8 cellular contexts compared by ENCODE assay signal in the genomic region with DNA sequence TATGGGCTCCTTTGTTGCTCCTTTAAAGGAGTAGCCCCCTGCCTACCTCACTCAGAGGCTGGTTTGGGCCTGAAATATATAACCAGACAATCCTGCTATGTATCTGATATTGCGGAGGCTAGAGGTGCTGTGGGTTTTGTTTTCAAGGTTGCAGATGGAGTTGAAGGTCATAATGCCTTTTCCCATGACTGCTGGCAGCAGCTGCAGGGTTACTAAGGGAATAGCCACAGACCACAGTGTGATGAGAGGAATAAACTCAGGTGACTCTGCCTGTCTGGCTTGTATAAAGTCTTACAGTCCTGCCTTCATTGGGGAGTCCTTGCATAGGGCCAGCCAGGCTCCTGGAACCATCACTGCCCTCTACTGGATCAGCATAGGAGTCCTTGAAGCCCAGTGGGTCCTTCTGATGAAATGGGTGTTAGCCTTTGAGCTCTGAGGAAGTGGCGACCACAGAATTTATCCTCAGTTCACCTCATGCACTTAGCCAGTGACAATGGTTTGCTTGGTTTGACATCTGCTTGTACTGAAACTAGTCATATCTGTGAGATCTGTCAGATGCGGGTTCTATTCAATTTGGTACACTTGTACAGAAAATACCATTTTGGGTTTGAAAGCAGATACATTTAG.
DNase-seq lines count a peak whose midpoint lies in the region; ATAC-seq and FAIRE-seq lines count a peak whose summit lies in the region.

No MANE protein-coding gene starts in this region.

- no peak for FAIRE-seq in urothelium cell line (lab: Jason Lieb, UNC)

- H3K9me3 Mint-ChIP-seq in T-helper 2 cell treated with Interferon-gamma antibody and Interleukin-4, amounts not matched to agents 5 μg/mL and 100 μg/mL, for 36 hours, result peaks cover 14% of the 10 kb centered on the region
- H3K9me3 Mint-ChIP-seq in dendritic cell treated with granulocyte-macrophage colony-stimulating factor and Interleukin-4, amounts not matched to agents 40 ng/mL and 50 ng/mL, for 4 days, result no peaks in the 10 kb centered on the region
- no peaks in the 10 kb centered on the region for H3K9me3 Mint-ChIP-seq in memory B cell

- ATAC-seq in GM21717 (IDR thresholded peaks at IDR 0.05; ENCODE audit: unreplicated experiment) (peak; percentile 96), memory B cell (ENCODE audit: low read depth) (peak; percentile 85)

- peaks cover 50% of the 10 kb centered on the region for H3K4me1 Mint-ChIP-seq in T-helper 2 cell treated with Interferon-gamma antibody and Interleukin-4, amounts not matched to agents 5 μg/mL and 100 μg/mL, for 36 hours (ENCODE audit: low read depth)
- H3K4me1 Mint-ChIP-seq in dendritic cell treated with granulocyte-macrophage colony-stimulating factor and Interleukin-4, amounts not matched to agents 40 ng/mL and 50 ng/mL, for 4 days (ENCODE audit: low read depth), result peaks cover 27% of the 10 kb centered on the region
- peaks cover 21% of the 10 kb centered on the region for H3K4me1 Mint-ChIP-seq in memory B cell

- peak overlapping the region; percentile 67 for H3K4me3 Mint-ChIP-seq in T-helper 2 cell treated with Interferon-gamma antibody and Interleukin-4, amounts not matched to agents 5 μg/mL and 100 μg/mL, for 36 hours
- no peak overlapping the region for H3K4me3 Mint-ChIP-seq in dendritic cell treated with granulocyte-macrophage colony-stimulating factor and Interleukin-4, amounts not matched to agents 40 ng/mL and 50 ng/mL, for 4 days
- H3K4me3 Mint-ChIP-seq in memory B cell, result no peak overlapping the region

- intact Hi-C loops in dendritic cell treated with granulocyte-macrophage colony-stimulating factor and Interleukin-4, amounts not matched to agents 40 ng/mL and 50 ng/mL, for 4 days (cut with micrococcal nuclease), result loop anchor here (2.0 to 10.0 kb wide), 2 partner anchors 55 to 249 kb away; no protein-coding TSS in a partner anchor

- no peaks in the 10 kb centered on the region for H3K27me3 Mint-ChIP-seq in T-helper 2 cell treated with Interferon-gamma antibody and Interleukin-4, amounts not matched to agents 5 μg/mL and 100 μg/mL, for 36 hours (ENCODE audit: low read depth)
- no peaks in the 10 kb centered on the region for H3K27me3 Mint-ChIP-seq in dendritic cell treated with granulocyte-macrophage colony-stimulating factor and Interleukin-4, amounts not matched to agents 40 ng/mL and 50 ng/mL, for 4 days
- no peaks in the 10 kb centered on the region for H3K27me3 Mint-ChIP-seq in memory B cell

- DNase-seq in NCI-H146 (lab: John Stamatoyannopoulos, UW) (peak; percentile 43), NCI-H146 treated with DMSO at 0.1 percent for 48 hours (lab: John Stamatoyannopoulos, UW; ENCODE audit: unreplicated experiment) (no peak), HuH-7 (ENCODE audit: low spot score) (peak; percentile 10), memory B cell (ENCODE audit: low spot score in 2 of 2) (peak in 1 of 2 donors; percentile 29), urothelium cell line (ENCODE audit: low spot score) (peak; percentile 32)
- peak; percentile 81 for DNase-seq in T-helper 2 cell treated with Interferon-gamma antibody and Interleukin-4, amounts not matched to agents 5 μg/mL and 100 μg/mL, for 36 hours (ENCODE audit: low spot score)

- H3K27ac Mint-ChIP-seq in T-helper 2 cell treated with Interferon-gamma antibody and Interleukin-4, amounts not matched to agents 5 μg/mL and 100 μg/mL, for 36 hours, result peak overlapping the region; percentile 79
- peak overlapping the region; percentile 64 for H3K27ac Mint-ChIP-seq in dendritic cell treated with granulocyte-macrophage colony-stimulating factor and Interleukin-4, amounts not matched to agents 40 ng/mL and 50 ng/mL, for 4 days
- H3K27ac Mint-ChIP-seq in memory B cell, result peak overlapping the region; percentile 67

- H3K36me3 Mint-ChIP-seq in T-helper 2 cell treated with Interferon-gamma antibody and Interleukin-4, amounts not matched to agents 5 μg/mL and 100 μg/mL, for 36 hours (ENCODE audit: low read depth), result peaks cover 13% of the 10 kb centered on the region
- H3K36me3 Mint-ChIP-seq in dendritic cell treated with granulocyte-macrophage colony-stimulating factor and Interleukin-4, amounts not matched to agents 40 ng/mL and 50 ng/mL, for 4 days (ENCODE audit: low read depth), result no peaks in the 10 kb centered on the region
- H3K36me3 Mint-ChIP-seq in memory B cell, result no peaks in the 10 kb centered on the region
